In genomic region chr12:110451263-110451662, GRCh38 we compare ENCODE assay signal across 1 cellular context.
TF ChIP-seq lines count a peak whose summit lies in the region.

No MANE protein-coding gene starts in this region.

TF ChIP-seq in K562, 482 proteins besides CTCF, POLR2A, EP300 and RAD21:
- no peak for TF ChIP-seq ZNF408 (CRISPR knock-in tag; IDR thresholded peaks at IDR 0.05; ENCODE audit: low read depth)
- no peak for TF ChIP-seq ETV5 (CRISPR knock-in tag; IDR thresholded peaks at IDR 0.05; ENCODE audit: low read depth)
- TF ChIP-seq C11orf30 (IDR thresholded peaks at IDR 0.05; ENCODE audit: low read depth) = peak; percentile 67; the same call in 1 of the 2 replicates
- TF ChIP-seq EZH2 (IDR thresholded peaks at IDR 0.05; ENCODE audit: borderline replicate concordance, low read depth, low read length) = no peak
- TF ChIP-seq MAFK (IDR thresholded peaks at IDR 0.05; ENCODE audit: low read length) = 0 out of 2 replicates have a peak, but pooled peaks have one; percentile 21
- no peak for TF ChIP-seq ID3 (CRISPR knock-in tag; IDR thresholded peaks at IDR 0.05)
- TF ChIP-seq ID3 (tag; IDR thresholded peaks at IDR 0.05) = no peak
- TF ChIP-seq TEAD1 (CRISPR knock-in tag; IDR thresholded peaks at IDR 0.05) = no peak
- TF ChIP-seq ZC3H11A (IDR thresholded peaks at IDR 0.05; ENCODE audit: low read depth, low read length) = no peak
- no peak for TF ChIP-seq NUFIP1 (IDR thresholded peaks at IDR 0.05; ENCODE audit: partially characterized antibody)
- peak; percentile 74 for TF ChIP-seq ZNF316 (IDR thresholded peaks at IDR 0.05)
- TF ChIP-seq RBM15 (IDR thresholded peaks at IDR 0.05; ENCODE audit: insufficient read depth, low read length) = no peak
- TF ChIP-seq DACH1 (IDR thresholded peaks at IDR 0.05; ENCODE audit: partially characterized antibody) = no peak
- 0 out of 2 replicates have a peak, but pooled peaks have one; percentile 12 for TF ChIP-seq MAFG (tag; conservative IDR thresholded peaks at IDR 0.05)
- TF ChIP-seq ZNF280A (IDR thresholded peaks at IDR 0.05; ENCODE audit: low read depth, partially characterized antibody) = no peak
- no peak for TF ChIP-seq THRB (CRISPR knock-in tag; conservative IDR thresholded peaks at IDR 0.05)
- no peak for TF ChIP-seq MCM5 (IDR thresholded peaks at IDR 0.05; ENCODE audit: low read depth)
- TF ChIP-seq ZNF75A (CRISPR knock-in tag; IDR thresholded peaks at IDR 0.05) = no peak
- TF ChIP-seq USF2 (CRISPR knock-in tag; IDR thresholded peaks at IDR 0.05) = 0 out of 2 replicates have a peak, but pooled peaks have one; percentile 5
- peak; percentile 45 for TF ChIP-seq MAFF (IDR thresholded peaks at IDR 0.05; ENCODE audit: low read length)
TF ChIP-seq in K562: peak in this region for 6.
